ENCODE assay signal across 17 cellular contexts in the genomic region with DNA sequence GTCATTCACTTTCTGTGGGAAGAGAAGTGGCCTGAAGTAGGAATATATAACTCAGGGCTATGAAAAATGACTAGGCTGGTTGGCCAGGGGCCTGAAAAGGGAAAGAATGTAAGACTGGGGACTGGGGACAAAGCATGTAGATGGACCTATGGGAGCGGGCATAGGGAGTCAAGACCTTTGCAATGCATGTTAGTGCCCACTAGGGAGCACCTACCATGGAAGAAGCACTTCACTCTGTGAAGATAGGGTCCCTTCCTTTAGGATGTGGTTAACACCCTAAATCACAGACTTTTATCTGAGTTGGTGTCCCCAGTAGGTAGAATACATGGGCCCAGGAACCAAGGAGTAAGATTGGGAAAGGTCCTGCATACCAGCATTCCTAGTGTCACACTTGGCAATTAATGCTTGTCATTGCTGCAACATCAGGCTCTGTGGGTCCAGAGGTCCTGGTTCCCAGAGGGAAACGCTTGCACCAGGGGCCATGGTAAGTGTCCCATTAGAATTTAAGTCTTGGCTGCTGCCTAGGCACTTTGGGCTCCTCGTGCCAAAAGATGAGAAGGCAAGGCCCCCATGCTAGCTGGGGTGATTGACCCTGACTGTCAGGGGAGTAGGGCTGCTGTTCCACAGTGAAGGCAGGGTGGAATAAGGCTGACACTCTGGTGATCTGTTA.
A peak's percentile ranks its signal among the peaks of the same experiment; 100 is the strongest.
DNase-seq lines count a peak whose midpoint lies in the region; ATAC-seq and TF ChIP-seq lines count a peak whose summit lies in the region.
"Had no signal": no experiment of that assay in that cellular context is flagged by ENCODE, and none has a peak within 500 bp of the region (broad histone marks: within the 10 kb centered on the region; RNA-seq: fewer than 3 reads in every experiment).

No MANE protein-coding gene starts in this region.

- H3K4me2 ChIP-seq in neural progenitor cell = no peak overlapping the region

- H3K4me1 ChIP-seq in neural progenitor cell (peaks cover 2% of the 10 kb centered on the region), gastrocnemius medialis (no peaks in the 10 kb centered on the region)
- H3K4me1 ChIP-seq: adrenal gland, SJSA1, thyroid gland had no signal

- no peaks in the 10 kb centered on the region for H3K36me3 Mint-ChIP-seq in WTC11
- H3K36me3 Mint-ChIP-seq in neural progenitor cell = no peaks in the 10 kb centered on the region

- no peak overlapping the region for H3K9ac ChIP-seq in neural progenitor cell

- in situ Hi-C loops in gastrocnemius medialis (cut with MboI; ENCODE audit: low sequenced_read_pairs in 4 of 4) = no loop called here

- no peaks in the 10 kb centered on the region for H3K9me3 Mint-ChIP-seq in WTC11
- no peaks in the 10 kb centered on the region for H3K9me3 Mint-ChIP-seq in neural progenitor cell
- H3K9me3 Mint-ChIP-seq: activated B cell treated with CpG ODN at 0.5 μM for 24 hours had no signal

- no peak for TF ChIP-seq POLR2A in gastrocnemius medialis (IDR thresholded peaks at IDR 0.05)

- no peaks in the 10 kb centered on the region for H3K4me1 Mint-ChIP-seq in WTC11
- peaks cover 8% of the 10 kb centered on the region for H3K4me1 Mint-ChIP-seq in neural progenitor cell

- peak; percentile 98 for ATAC-seq in WTC11
- no peak for ATAC-seq in gastrocnemius medialis

- POLR2A ChIA-PET in WTC11 (lab: Charles Lee) = no interaction called here

- H3K79me2 ChIP-seq in neural progenitor cell (ENCODE audit: low read depth) = no peaks in the 10 kb centered on the region

- no peaks in the 10 kb centered on the region for H3F3A ChIP-seq in neural progenitor cell (ENCODE audit: low read depth)

- H3K27ac ChIP-seq in neural progenitor cell (no peak overlapping the region), gastrocnemius medialis (no peak overlapping the region)
- H3K27ac ChIP-seq: adrenal gland, coronary artery, ovary, SJSA1, thyroid gland had no signal

- H3K27me3 Mint-ChIP-seq in WTC11 (ENCODE audit: low read depth) (no peaks in the 10 kb centered on the region), neural progenitor cell (ENCODE audit: insufficient read depth, low read depth) (peaks cover 3% of the 10 kb centered on the region)
- H3K27me3 Mint-ChIP-seq: activated B cell treated with CpG ODN at 0.5 μM for 24 hours had no signal

- DNase-seq in DMS53 (lab: John Stamatoyannopoulos, UW) = peak; percentile 5
- DNase-seq in DMS53 treated with DMSO at 0.1 percent for 48 hours (lab: John Stamatoyannopoulos, UW; ENCODE audit: unreplicated experiment) = no peak
- DNase-seq in HuH-7 (ENCODE audit: low spot score) = peak; percentile 47
- no peak for DNase-seq in WTC11 (ENCODE audit: low spot score)
- DNase-seq in neural progenitor cell (ENCODE audit: low spot score) = no peak
- no peak for DNase-seq in gastrocnemius medialis
- DNase-seq in head of caudate nucleus = no peak
- DNase-seq in MV-4-11 (lab: John Stamatoyannopoulos, UW) = no peak
- DNase-seq: activated B cell treated with CpG ODN at 0.5 μM for 24 hours, activated T-cell treated with anti-CD3 and anti-CD28 coated beads for 4 hours, adrenal gland, NCI-H1694 treated with DMSO at 0.1 percent for 48 hours, NCI-H69, ovary, thyroid gland had no signal

- H3K4me3 ChIP-seq in neural progenitor cell = no peak overlapping the region
- no peak overlapping the region for H3K4me3 ChIP-seq in gastrocnemius medialis
- H3K4me3 ChIP-seq: adrenal gland, coronary artery, ovary, SJSA1, thyroid gland had no signal

- no peaks in the 10 kb centered on the region for H3K36me3 ChIP-seq in neural progenitor cell
- H3K36me3 ChIP-seq in gastrocnemius medialis = no peaks in the 10 kb centered on the region
- H3K36me3 ChIP-seq: adrenal gland, ovary, SJSA1, thyroid gland had no signal

- H4K20me1 ChIP-seq in neural progenitor cell (ENCODE audit: low read depth) = no peaks in the 10 kb centered on the region

- H3K27ac Mint-ChIP-seq in WTC11 = no peak overlapping the region
- H3K27ac Mint-ChIP-seq in neural progenitor cell = no peak overlapping the region
- H3K27ac Mint-ChIP-seq: activated B cell treated with CpG ODN at 0.5 μM for 24 hours had no signal

- H2AFZ ChIP-seq in neural progenitor cell (replicated peaks) = no peak overlapping the region

- no peak overlapping the region for H3K4me3 Mint-ChIP-seq in WTC11
- no peak overlapping the region for H3K4me3 Mint-ChIP-seq in neural progenitor cell
- H3K4me3 Mint-ChIP-seq: activated B cell treated with CpG ODN at 0.5 μM for 24 hours had no signal

- H3K9me3 ChIP-seq in neural progenitor cell (ENCODE audit: low read depth) (no peaks in the 10 kb centered on the region), gastrocnemius medialis (no peaks in the 10 kb centered on the region)
- H3K9me3 ChIP-seq: adrenal gland, ovary, SJSA1, thyroid gland had no signal

- intact Hi-C loops in gastrocnemius medialis (cut with DNase I; ENCODE audit: low total_unique reads) = no loop called here
- intact Hi-C loops in head of caudate nucleus (cut with DNase I) = no loop called here

- TF ChIP-seq CTCF in WTC11 (IDR thresholded peaks at IDR 0.05) (0 out of 2 replicates have a peak, but pooled peaks have one; percentile 23), neural progenitor cell (IDR thresholded peaks at IDR 0.05) (peak; percentile 24), gastrocnemius medialis (IDR thresholded peaks at IDR 0.05 in 4 of 5, conservative IDR thresholded peaks at IDR 0.05 in 1 of 5) (no peak)

- H3K27me3 ChIP-seq in neural progenitor cell (no peaks in the 10 kb centered on the region), gastrocnemius medialis (no peaks in the 10 kb centered on the region)
- H3K27me3 ChIP-seq: adrenal gland, ovary, SJSA1, thyroid gland had no signal

- CTCF ChIA-PET in WTC11 (lab: Charles Lee) = interaction anchor here (1.2 to 2.1 kb wide), 3 partner anchors 76 to 203 kb away, joined by 3 to 11 read pairs (median 3); no protein-coding TSS in a partner anchor

TF ChIP-seq in WTC11, 78 proteins besides CTCF, POLR2A, EP300 and RAD21 (continues in another document):
- TF ChIP-seq, protein P1, sequence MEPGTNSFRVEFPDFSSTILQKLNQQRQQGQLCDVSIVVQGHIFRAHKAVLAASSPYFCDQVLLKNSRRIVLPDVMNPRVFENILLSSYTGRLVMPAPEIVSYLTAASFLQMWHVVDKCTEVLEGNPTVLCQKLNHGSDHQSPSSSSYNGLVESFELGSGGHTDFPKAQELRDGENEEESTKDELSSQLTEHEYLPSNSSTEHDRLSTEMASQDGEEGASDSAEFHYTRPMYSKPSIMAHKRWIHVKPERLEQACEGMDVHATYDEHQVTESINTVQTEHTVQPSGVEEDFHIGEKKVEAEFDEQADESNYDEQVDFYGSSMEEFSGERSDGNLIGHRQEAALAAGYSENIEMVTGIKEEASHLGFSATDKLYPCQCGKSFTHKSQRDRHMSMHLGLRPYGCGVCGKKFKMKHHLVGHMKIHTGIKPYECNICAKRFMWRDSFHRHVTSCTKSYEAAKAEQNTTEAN (CRISPR knock-in tag; IDR thresholded peaks at IDR 0.05) = no peak
- TF ChIP-seq, protein P2, sequence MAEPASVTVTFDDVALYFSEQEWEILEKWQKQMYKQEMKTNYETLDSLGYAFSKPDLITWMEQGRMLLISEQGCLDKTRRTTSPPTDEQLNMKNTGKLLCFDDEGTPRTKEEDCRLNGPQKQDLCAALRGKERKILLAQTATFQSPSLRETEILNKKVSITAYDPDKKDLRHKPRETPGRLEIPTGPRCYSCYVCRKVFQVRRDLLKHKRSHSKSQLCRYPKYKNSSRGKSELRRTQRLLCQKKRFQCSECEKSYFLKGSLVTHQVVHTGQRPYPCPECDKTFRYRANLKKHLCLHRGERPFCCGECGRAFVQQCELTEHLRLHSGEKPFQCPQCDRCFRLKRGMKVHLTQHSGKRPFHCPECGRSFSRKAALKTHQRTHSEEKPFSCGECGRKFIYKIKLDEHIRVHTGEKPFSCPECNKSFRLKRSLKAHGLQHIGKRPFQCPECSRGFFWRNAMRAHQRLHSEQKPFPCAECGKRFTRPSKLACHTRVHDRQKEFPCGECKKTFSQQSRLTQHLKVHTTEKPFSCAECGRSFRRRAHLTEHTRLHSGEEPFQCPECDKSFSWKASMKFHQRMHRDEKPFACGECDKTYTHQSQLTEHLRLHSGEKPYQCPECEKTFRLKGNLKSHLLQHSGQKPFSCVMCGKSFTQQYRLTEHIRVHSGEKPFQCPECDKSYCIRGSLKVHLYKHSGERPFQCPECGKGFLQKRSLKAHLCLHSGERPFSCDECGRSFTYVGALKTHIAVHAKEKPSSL (CRISPR knock-in tag; conservative IDR thresholded peaks at IDR 0.05) = no peak
- TF ChIP-seq, protein P3, sequence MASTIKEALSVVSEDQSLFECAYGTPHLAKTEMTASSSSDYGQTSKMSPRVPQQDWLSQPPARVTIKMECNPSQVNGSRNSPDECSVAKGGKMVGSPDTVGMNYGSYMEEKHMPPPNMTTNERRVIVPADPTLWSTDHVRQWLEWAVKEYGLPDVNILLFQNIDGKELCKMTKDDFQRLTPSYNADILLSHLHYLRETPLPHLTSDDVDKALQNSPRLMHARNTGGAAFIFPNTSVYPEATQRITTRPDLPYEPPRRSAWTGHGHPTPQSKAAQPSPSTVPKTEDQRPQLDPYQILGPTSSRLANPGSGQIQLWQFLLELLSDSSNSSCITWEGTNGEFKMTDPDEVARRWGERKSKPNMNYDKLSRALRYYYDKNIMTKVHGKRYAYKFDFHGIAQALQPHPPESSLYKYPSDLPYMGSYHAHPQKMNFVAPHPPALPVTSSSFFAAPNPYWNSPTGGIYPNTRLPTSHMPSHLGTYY (CRISPR knock-in tag; IDR thresholded peaks at IDR 0.05) = no peak

Comparison
In these comparisons a context has a peak if more than half of its experiments do, and no peak if none do; other contexts are left out.
1. DNase-seq: peak in DMS53 (single experiment) and HuH-7 (single experiment); none in DMS53 treated with DMSO at 0.1 percent for 48 hours (single experiment), WTC11 (single experiment), neural progenitor cell (single experiment), gastrocnemius medialis (0 of 2), head of caudate nucleus (0 of 42) and MV-4-11 (single experiment).
2. CTCF ChIP-seq: peak in WTC11 (single experiment) and neural progenitor cell (single experiment); none in gastrocnemius medialis (0 of 5).